Comparison of ENCODE assay signal across 8 cellular contexts in genomic region chr7:45802214-45802613, GRCh38.
DNase-seq lines count a peak whose midpoint lies in the region; FAIRE-seq and TF ChIP-seq lines count a peak whose summit lies in the region.
"Not testable (repeated sequence)": the region's sequence is repeated elsewhere in the genome, so short reads cannot be mapped to it uniquely, and the experiment has no call there.

No MANE protein-coding gene starts in this region.

- not testable (repeated sequence) for H3K27me3 ChIP-seq in bronchial epithelial cell (ENCODE audit: control insufficient read depth, insufficient read depth, low read length); mesendoderm (ENCODE audit: insufficient read depth, low read length, poor library complexity)

- H3K4me3 Mint-ChIP-seq in activated naive CD4-positive, alpha-beta T cell treated with anti-CD3 and anti-CD28 coated beads for 36 hours: not testable (repeated sequence)

- not testable (repeated sequence) for H3K27ac Mint-ChIP-seq in activated naive CD4-positive, alpha-beta T cell treated with anti-CD3 and anti-CD28 coated beads for 36 hours

- not testable (repeated sequence) for H3K18ac ChIP-seq in mesendoderm (ENCODE audit: low read length)

- H3K36me3 Mint-ChIP-seq in activated naive CD4-positive, alpha-beta T cell treated with anti-CD3 and anti-CD28 coated beads for 36 hours (ENCODE audit: low read depth): not testable (repeated sequence)

- peak; percentile 13 for DNase-seq in EH (ENCODE audit: low read depth)
- peak; percentile 30 for DNase-seq in NB4 (ENCODE audit: low read depth)
- peak; percentile 8 for DNase-seq in activated naive CD4-positive, alpha-beta T cell treated with anti-CD3 and anti-CD28 coated beads for 36 hours
- peak; percentile 0 for DNase-seq in bronchial epithelial cell (ENCODE audit: low read depth)
- DNase-seq in fibroblast of pulmonary artery (ENCODE audit: low read depth): peak; percentile 21
- peak; percentile 2 for DNase-seq in mesendoderm
- DNase-seq in renal cortical epithelial cell (ENCODE audit: low read depth): peak; percentile 1

- H3K27me3 Mint-ChIP-seq in activated naive CD4-positive, alpha-beta T cell treated with anti-CD3 and anti-CD28 coated beads for 36 hours (ENCODE audit: low read depth): not testable (repeated sequence)

- not testable (repeated sequence) for H3K9me3 ChIP-seq in HEK293 (ENCODE audit: control insufficient read depth, insufficient read depth, low read depth, low read length)

- not testable (repeated sequence) for H3K4me2 ChIP-seq in mesendoderm (ENCODE audit: low read length)

- not testable (repeated sequence) for H3K27ac ChIP-seq in HEK293 (ENCODE audit: extremely low read depth, low read depth, low read length); mesendoderm (ENCODE audit: low read depth, low read length)

- not testable (repeated sequence) for H3K9ac ChIP-seq in mesendoderm (ENCODE audit: low read length)

- not testable (repeated sequence) for H2BK5ac ChIP-seq in mesendoderm (ENCODE audit: low read length)

- not testable (repeated sequence) for H3K79me1 ChIP-seq in mesendoderm (ENCODE audit: low read length)

- WGBS in mesendoderm (ENCODE audit: extremely low coverage, insufficient coverage, low lambda C conversion rate): no CpG with 5 or more reads among the region's 3 CpGs

- H3K4me1 Mint-ChIP-seq in activated naive CD4-positive, alpha-beta T cell treated with anti-CD3 and anti-CD28 coated beads for 36 hours (ENCODE audit: low read depth): not testable (repeated sequence)

- not testable (repeated sequence) for H2BK15ac ChIP-seq in mesendoderm (replicated peaks; ENCODE audit: low read depth)

- H2AK5ac ChIP-seq in mesendoderm (ENCODE audit: low read length): not testable (repeated sequence)

- not testable (repeated sequence) for FAIRE-seq in bronchial epithelial cell (lab: Jason Lieb, UNC)

- not testable (repeated sequence) for TF ChIP-seq CTCF in HEK293 (tag by site-specific recombination; IDR thresholded peaks at IDR 0.05); NB4 (IDR thresholded peaks at IDR 0.05; ENCODE audit: low read depth, low read length); bronchial epithelial cell (IDR thresholded peaks at IDR 0.05; ENCODE audit: insufficient read depth, low read length, severe bottlenecking); fibroblast of pulmonary artery (IDR thresholded peaks at IDR 0.05; ENCODE audit: low read length, missing control alignments)

- H3K4ac ChIP-seq in mesendoderm (ENCODE audit: low read depth, low read length): not testable (repeated sequence)

- H4K5ac ChIP-seq in mesendoderm (ENCODE audit: low read length): not testable (repeated sequence)

- H3K79me2 ChIP-seq in mesendoderm (ENCODE audit: control insufficient read depth, insufficient read depth, low read length): not testable (repeated sequence)

- POLR2A ChIA-PET in HEK293 (lab: Yijun Ruan, JAX): not testable (repeated sequence)

- H4K8ac ChIP-seq in mesendoderm (ENCODE audit: low read depth, low read length): not testable (repeated sequence)

- H3K23ac ChIP-seq in mesendoderm (ENCODE audit: low read length): not testable (repeated sequence)

- not testable (repeated sequence) for H3K9me3 Mint-ChIP-seq in activated naive CD4-positive, alpha-beta T cell treated with anti-CD3 and anti-CD28 coated beads for 36 hours

- intact Hi-C loops in activated naive CD4-positive, alpha-beta T cell treated with anti-CD3 and anti-CD28 coated beads for 36 hours (cut with micrococcal nuclease): not testable (repeated sequence)

- not testable (repeated sequence) for H3K56ac ChIP-seq in mesendoderm (ENCODE audit: low read length)

- H3K4me1 ChIP-seq in HEK293 (ENCODE audit: control insufficient read depth, insufficient read depth, low read length); mesendoderm (ENCODE audit: control insufficient read depth, low read depth, low read length): not testable (repeated sequence)

- not testable (repeated sequence) for H3K4me3 ChIP-seq in HEK293 (ENCODE audit: low read depth, low read length); NB4 (ENCODE audit: low read depth, low read length); bronchial epithelial cell (ENCODE audit: low read depth, low read length); fibroblast of pulmonary artery (replicated peaks; ENCODE audit: low read depth, low read length); mesendoderm (ENCODE audit: low read length)

- TF ChIP-seq POLR2A in NB4 (IDR thresholded peaks at IDR 0.05; ENCODE audit: extremely low read depth, insufficient read length): not testable (repeated sequence)

- not testable (repeated sequence) for H3K36me3 ChIP-seq in HEK293 (ENCODE audit: control insufficient read depth in 2 of 2, insufficient read depth in 1 of 2, low read length in 2 of 2); bronchial epithelial cell (ENCODE audit: control insufficient read depth, insufficient read depth, low read length); mesendoderm (ENCODE audit: control insufficient read depth, insufficient read depth, low read length)

- not testable (repeated sequence) for H2BK120ac ChIP-seq in mesendoderm (ENCODE audit: low read depth, low read length)

- CTCF ChIA-PET in HEK293 (lab: Yijun Ruan, JAX); activated naive CD4-positive, alpha-beta T cell treated with anti-CD3 and anti-CD28 coated beads for 36 hours (lab: Charles Lee): not testable (repeated sequence)

TF ChIP-seq in HEK293, 187 proteins besides CTCF, POLR2A, EP300 and RAD21:
- TF ChIP-seq, protein P1, sequence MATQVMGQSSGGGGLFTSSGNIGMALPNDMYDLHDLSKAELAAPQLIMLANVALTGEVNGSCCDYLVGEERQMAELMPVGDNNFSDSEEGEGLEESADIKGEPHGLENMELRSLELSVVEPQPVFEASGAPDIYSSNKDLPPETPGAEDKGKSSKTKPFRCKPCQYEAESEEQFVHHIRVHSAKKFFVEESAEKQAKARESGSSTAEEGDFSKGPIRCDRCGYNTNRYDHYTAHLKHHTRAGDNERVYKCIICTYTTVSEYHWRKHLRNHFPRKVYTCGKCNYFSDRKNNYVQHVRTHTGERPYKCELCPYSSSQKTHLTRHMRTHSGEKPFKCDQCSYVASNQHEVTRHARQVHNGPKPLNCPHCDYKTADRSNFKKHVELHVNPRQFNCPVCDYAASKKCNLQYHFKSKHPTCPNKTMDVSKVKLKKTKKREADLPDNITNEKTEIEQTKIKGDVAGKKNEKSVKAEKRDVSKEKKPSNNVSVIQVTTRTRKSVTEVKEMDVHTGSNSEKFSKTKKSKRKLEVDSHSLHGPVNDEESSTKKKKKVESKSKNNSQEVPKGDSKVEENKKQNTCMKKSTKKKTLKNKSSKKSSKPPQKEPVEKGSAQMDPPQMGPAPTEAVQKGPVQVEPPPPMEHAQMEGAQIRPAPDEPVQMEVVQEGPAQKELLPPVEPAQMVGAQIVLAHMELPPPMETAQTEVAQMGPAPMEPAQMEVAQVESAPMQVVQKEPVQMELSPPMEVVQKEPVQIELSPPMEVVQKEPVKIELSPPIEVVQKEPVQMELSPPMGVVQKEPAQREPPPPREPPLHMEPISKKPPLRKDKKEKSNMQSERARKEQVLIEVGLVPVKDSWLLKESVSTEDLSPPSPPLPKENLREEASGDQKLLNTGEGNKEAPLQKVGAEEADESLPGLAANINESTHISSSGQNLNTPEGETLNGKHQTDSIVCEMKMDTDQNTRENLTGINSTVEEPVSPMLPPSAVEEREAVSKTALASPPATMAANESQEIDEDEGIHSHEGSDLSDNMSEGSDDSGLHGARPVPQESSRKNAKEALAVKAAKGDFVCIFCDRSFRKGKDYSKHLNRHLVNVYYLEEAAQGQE (tag by site-specific recombination; IDR thresholded peaks at IDR 0.05): peak; percentile 74
TF ChIP-seq in HEK293: peak in this region for 1; not testable (repeated sequence) for 186.
